In the genomic region with DNA sequence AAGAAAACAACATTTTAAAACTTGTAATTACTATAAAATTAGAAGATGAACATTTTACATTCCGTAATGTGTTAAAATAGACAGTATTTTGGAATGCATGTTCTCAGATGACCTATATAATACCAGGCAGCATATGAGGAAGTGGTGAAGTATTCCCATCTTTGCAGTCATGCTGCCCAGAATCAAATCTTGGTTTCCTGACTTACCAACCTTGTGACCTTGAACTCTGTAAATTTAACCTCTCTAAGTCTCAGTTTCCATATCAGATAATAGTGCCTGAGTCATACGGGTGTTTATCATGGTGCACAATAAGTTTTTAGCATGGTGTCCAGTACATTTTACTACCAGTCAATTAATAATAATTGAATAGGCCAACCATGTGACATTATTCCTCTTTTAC, we compare ENCODE assay signal across 21 cellular contexts. TPM values are rescaled to one million over a fixed set of nuclear protein-coding genes. Genes with fewer than 3 reads are reported as not detected.
DNase-seq lines count a peak whose midpoint lies in the region; ATAC-seq, FAIRE-seq and TF ChIP-seq lines count a peak whose summit lies in the region.
"Had no signal": no experiment of that assay in that cellular context is flagged by ENCODE, and none has a peak within 500 bp of the region (broad histone marks: within the 10 kb centered on the region; RNA-seq: fewer than 3 reads in every experiment).

No MANE protein-coding gene starts in this region.

- CTCF ChIA-PET in activated CD4-positive, alpha-beta memory T cell treated with anti-CD3 and anti-CD28 coated beads for 36 hours (lab: Charles Lee) = interaction anchor here (1.1 kb wide), 1 partner anchor 55 kb away, joined by 3 read pairs; no protein-coding TSS in a partner anchor

- H3K27me3 Mint-ChIP-seq in T-helper 1 cell treated with Interleukin-12 subunit alpha and Interleukin-12 subunit beta and Interleukin-4 antibody, amounts not matched to agents 30 μg/mL and 1 μg/mL, for 36 hours (ENCODE audit: low read depth) = no peaks in the 10 kb centered on the region
- no peaks in the 10 kb centered on the region for H3K27me3 Mint-ChIP-seq in activated CD4-positive, alpha-beta memory T cell treated with anti-CD3 and anti-CD28 coated beads for 36 hours
- H3K27me3 Mint-ChIP-seq: CD4-positive, CD25-positive, alpha-beta regulatory T cell had no signal

- no peak overlapping the region for H3K4me3 Mint-ChIP-seq in T-helper 1 cell treated with Interleukin-12 subunit alpha and Interleukin-12 subunit beta and Interleukin-4 antibody, amounts not matched to agents 30 μg/mL and 1 μg/mL, for 36 hours
- no peak overlapping the region for H3K4me3 Mint-ChIP-seq in activated CD4-positive, alpha-beta memory T cell treated with anti-CD3 and anti-CD28 coated beads for 36 hours
- H3K4me3 Mint-ChIP-seq: CD4-positive, CD25-positive, alpha-beta regulatory T cell had no signal

- peaks cover 4% of the 10 kb centered on the region for H3K9me3 Mint-ChIP-seq in T-helper 1 cell treated with Interleukin-12 subunit alpha and Interleukin-12 subunit beta and Interleukin-4 antibody, amounts not matched to agents 30 μg/mL and 1 μg/mL, for 36 hours
- peaks cover 5% of the 10 kb centered on the region for H3K9me3 Mint-ChIP-seq in activated CD4-positive, alpha-beta memory T cell treated with anti-CD3 and anti-CD28 coated beads for 36 hours

- no peaks in the 10 kb centered on the region for H3K36me3 Mint-ChIP-seq in T-helper 1 cell treated with Interleukin-12 subunit alpha and Interleukin-12 subunit beta and Interleukin-4 antibody, amounts not matched to agents 30 μg/mL and 1 μg/mL, for 36 hours (ENCODE audit: low read depth)
- H3K36me3 Mint-ChIP-seq in activated CD4-positive, alpha-beta memory T cell treated with anti-CD3 and anti-CD28 coated beads for 36 hours = peaks cover 5% of the 10 kb centered on the region
- H3K36me3 Mint-ChIP-seq: CD4-positive, CD25-positive, alpha-beta regulatory T cell had no signal

- intact Hi-C loops in activated CD4-positive, alpha-beta memory T cell treated with anti-CD3 and anti-CD28 coated beads for 36 hours (cut with micrococcal nuclease) = no loop called here

- no peak for ATAC-seq in HG02970 (IDR thresholded peaks at IDR 0.05; ENCODE audit: low FRiP score, unreplicated experiment)

- POLR2A ChIA-PET in activated CD4-positive, alpha-beta memory T cell treated with anti-CD3 and anti-CD28 coated beads for 36 hours (lab: Charles Lee) = interaction anchor here (0.9 to 1.1 kb wide), 2 partner anchors 44 to 93 kb away, joined by 4 read pairs; partner anchors contain the start of gene SRSF7

- no peak for TF ChIP-seq CTCF in GM12865 (IDR thresholded peaks at IDR 0.05; ENCODE audit: insufficient read depth, low read depth, low read length, missing control alignments)

- peak overlapping the region; percentile 28 for H3K27ac Mint-ChIP-seq in T-helper 1 cell treated with Interleukin-12 subunit alpha and Interleukin-12 subunit beta and Interleukin-4 antibody, amounts not matched to agents 30 μg/mL and 1 μg/mL, for 36 hours
- peak overlapping the region; percentile 66 for H3K27ac Mint-ChIP-seq in activated CD4-positive, alpha-beta memory T cell treated with anti-CD3 and anti-CD28 coated beads for 36 hours
- H3K27ac Mint-ChIP-seq: CD4-positive, CD25-positive, alpha-beta regulatory T cell had no signal

- DNase-seq in GM12865 (ENCODE audit: low read depth) (peak; percentile 34), GM19239 (ENCODE audit: insufficient read length, low spot score) (no peak), NAMALWA (ENCODE audit: low spot score) (no peak), NCI-H526 treated with DMSO at 0.1 percent for 48 hours (lab: John Stamatoyannopoulos, UW) (no peak), NCI-H2196 treated with DMSO at 0.1 percent for 48 hours (lab: John Stamatoyannopoulos, UW; ENCODE audit: unreplicated experiment) (no peak)
- no peak for DNase-seq in activated CD4-positive, alpha-beta memory T cell treated with anti-CD3 and anti-CD28 coated beads for 36 hours
- DNase-seq: CD4-positive, CD25-positive, alpha-beta regulatory T cell; DMS79; IMR-90; NCI-H1092 treated with DMSO at 0.1 percent for 48 hours; NCI-H1436 treated with DMSO at 0.1 percent for 48 hours; NCI-H1930; NCI-H226; NCI-H510A treated with DMSO at 0.1 percent for 48 hours; NCI-H774; Peyer's patch had no signal

- peak; percentile 66 for FAIRE-seq in GM19239 (lab: Jason Lieb, UNC)
- FAIRE-seq: GM18507, H54 had no signal

- peaks cover 46% of the 10 kb centered on the region for H3K4me1 Mint-ChIP-seq in T-helper 1 cell treated with Interleukin-12 subunit alpha and Interleukin-12 subunit beta and Interleukin-4 antibody, amounts not matched to agents 30 μg/mL and 1 μg/mL, for 36 hours (ENCODE audit: low read depth)
- peaks cover 59% of the 10 kb centered on the region for H3K4me1 Mint-ChIP-seq in activated CD4-positive, alpha-beta memory T cell treated with anti-CD3 and anti-CD28 coated beads for 36 hours (ENCODE audit: low read depth)

- H3K4me3 ChIP-seq in GM12865 (ENCODE audit: low read depth, low read length) = no peak overlapping the region
- H3K4me3 ChIP-seq: Peyer's patch, SJSA1 had no signal

RNA-seq across cellular contexts. Expression of gene GALM, which starts 7.3 kb away (rescaled TPM):
- 10 to 100 TPM; 90.2 to 95.3 TPM for total RNA-seq in activated CD4-positive, alpha-beta memory T cell treated with anti-CD3 and anti-CD28 coated beads for 36 hours

RNA-seq across cellular contexts. Expression of gene HNRNPLL, which starts 55.9 kb away (rescaled TPM):
- total RNA-seq in activated CD4-positive, alpha-beta memory T cell treated with anti-CD3 and anti-CD28 coated beads for 36 hours = 100 to 1,000 TPM; 106 to 108 TPM
